1 cellular context compared by ENCODE assay signal in the genomic region with DNA sequence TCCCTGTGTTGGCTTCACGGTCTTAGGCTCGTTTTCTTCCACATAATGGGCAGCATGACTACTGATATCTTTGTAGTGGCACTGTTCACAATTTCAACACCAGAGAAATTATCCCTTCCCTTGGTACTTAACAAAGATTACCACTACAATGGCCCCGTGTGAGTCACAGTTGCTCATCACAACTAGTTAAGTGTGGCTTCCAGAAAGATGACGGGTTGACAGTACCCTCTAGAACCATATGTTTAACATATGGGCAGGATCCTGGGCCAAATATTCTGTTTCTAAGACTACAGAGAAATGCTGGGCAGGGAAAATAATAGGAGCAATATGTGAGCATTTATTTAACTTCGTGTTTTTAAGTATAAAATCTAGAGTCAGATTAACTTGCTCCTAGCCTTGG.
TF ChIP-seq lines count a peak whose summit lies in the region.

No MANE protein-coding gene starts in this region.

TF ChIP-seq in GM23338, 12 proteins besides CTCF, POLR2A, EP300 and RAD21 (continued from another document):
- TF ChIP-seq ZNF462 (CRISPR knock-in tag; IDR thresholded peaks at IDR 0.05): no peak
- TF ChIP-seq EZH2phosphoT487 (IDR thresholded peaks at IDR 0.05; ENCODE audit: unreplicated experiment): no peak
- no peak for TF ChIP-seq JUNB (IDR thresholded peaks at IDR 0.05; ENCODE audit: unreplicated experiment)
- no peak for TF ChIP-seq NANOG (IDR thresholded peaks at IDR 0.05; ENCODE audit: borderline replicate concordance)
- TF ChIP-seq ZNF331 (CRISPR knock-in tag; IDR thresholded peaks at IDR 0.05; ENCODE audit: low read depth): no peak
- TF ChIP-seq EZH2 (IDR thresholded peaks at IDR 0.05; ENCODE audit: low read depth, unreplicated experiment): no peak
- TF ChIP-seq ZNF114 (CRISPR knock-in tag; IDR thresholded peaks at IDR 0.05): no peak
- TF ChIP-seq REST (IDR thresholded peaks at IDR 0.05; ENCODE audit: unreplicated experiment): no peak
